Comparison of ENCODE assay signal across 20 cellular contexts in genomic region chr16:58205276-58206036, GRCh38. TPM values are rescaled to one million over a fixed set of nuclear protein-coding genes. Genes with fewer than 3 reads are reported as not detected.
DNase-seq lines count a peak whose midpoint lies in the region; ATAC-seq, FAIRE-seq and TF ChIP-seq lines count a peak whose summit lies in the region.
"Had no signal": no experiment of that assay in that cellular context is flagged by ENCODE, and none has a peak within 500 bp of the region (broad histone marks: within the 10 kb centered on the region; RNA-seq: fewer than 3 reads in every experiment).

No MANE protein-coding gene starts in this region.

- H3K4me3 ChIP-seq in GM23338 (no peak overlapping the region), H1 (ENCODE audit: extremely low read depth in 1 of 4, insufficient read depth in 2 of 4, low read depth in 3 of 4, low read length in 4 of 4) (no peak overlapping the region), trophoblast cell (ENCODE audit: low read depth, low read length) (no peak overlapping the region)

- no peak overlapping the region for H4K12ac ChIP-seq in trophoblast cell (ENCODE audit: low read depth, low read length)

- no peaks in the 10 kb centered on the region for H3K79me1 ChIP-seq in H1 (ENCODE audit: low read depth, low read length)
- no peaks in the 10 kb centered on the region for H3K79me1 ChIP-seq in trophoblast cell (ENCODE audit: low read length)

- peak overlapping the region; percentile 78 for H3K27ac Mint-ChIP-seq in GM23338
- H3K27ac Mint-ChIP-seq: CD14-positive monocyte; CD8-positive, alpha-beta T cell; HFFc6 had no signal

- DNase-seq in GM23338 (ENCODE audit: low spot score) (peak; percentile 35), H1 (ENCODE audit: low read depth in 1 of 2, low spot score in 2 of 2) (no peak), iPS-NIHi7 (ENCODE audit: extremely low spot score) (peak; percentile 24), trophoblast cell (peak; percentile 61 to 83), NCI-H2029 treated with DMSO at 0.1 percent for 48 hours (lab: John Stamatoyannopoulos, UW) (no peak), dedifferentiated amniotic fluid mesenchymal stem cell (ENCODE audit: extremely low spot score) (no peak)
- no peak for DNase-seq in central memory CD4-positive, alpha-beta T cell
- DNase-seq: CD8-positive, alpha-beta T cell; COR-L47; DMS153; DMS79 treated with DMSO at 0.1 percent for 48 hours; EL; GDM1; HCEC 1CT; HFFc6 had no signal

- H3K27ac ChIP-seq in GM23338 (ENCODE audit: low read depth) (no peak overlapping the region), H1 (ENCODE audit: low read depth, low read length) (no peak overlapping the region), trophoblast cell (ENCODE audit: low read depth, low read length) (no peak overlapping the region)
- H3K27ac ChIP-seq: HL-60 had no signal

- H3K4ac ChIP-seq in H1 (replicated peaks; ENCODE audit: insufficient read length, low read depth, low read length) (no peak overlapping the region), trophoblast cell (ENCODE audit: low read depth, low read length) (no peak overlapping the region)

- no peaks in the 10 kb centered on the region for H3F3A ChIP-seq in GM23338 (replicated peaks; ENCODE audit: low read depth)

- no peak for TF ChIP-seq POLR2A in H1 (IDR thresholded peaks at IDR 0.05; ENCODE audit: control extremely low read depth in 1 of 2, low read depth in 2 of 2, low read length in 2 of 2)

- H3K9me2 ChIP-seq in GM23338 (ENCODE audit: insufficient read depth) = no peaks in the 10 kb centered on the region

- H4K91ac ChIP-seq in H1 (replicated peaks; ENCODE audit: insufficient read length, low read length) (no peak overlapping the region), trophoblast cell (ENCODE audit: low read depth, low read length) (no peak overlapping the region)

- H3K27me3 ChIP-seq in GM23338 (ENCODE audit: insufficient read depth) (no peaks in the 10 kb centered on the region), H1 (replicated peaks in 1 of 4; ENCODE audit: control insufficient read depth in 3 of 4, extremely low read depth in 1 of 4, insufficient read depth in 3 of 4, low read length in 3 of 4) (no peaks in the 10 kb centered on the region; a peak in 2 of 7 replicates), trophoblast cell (ENCODE audit: insufficient read depth, low read length) (no peaks in the 10 kb centered on the region)

- no peak overlapping the region for H2BK15ac ChIP-seq in H1 (ENCODE audit: low read length)

- peak; percentile 19 for FAIRE-seq in H1 (lab: Jason Lieb, UNC)
- FAIRE-seq: A204.1, D721Med, GM12892 had no signal

- no peak overlapping the region for H2AK5ac ChIP-seq in H1 (ENCODE audit: low read depth, low read length)
- no peak overlapping the region for H2AK5ac ChIP-seq in trophoblast cell (ENCODE audit: low read length)

- no peaks in the 10 kb centered on the region for H3K9me3 ChIP-seq in H1 (ENCODE audit: insufficient read depth in 2 of 2, low read depth in 1 of 2, low read length in 1 of 2)
- no peaks in the 10 kb centered on the region for H3K9me3 ChIP-seq in trophoblast cell (ENCODE audit: insufficient read depth, low read depth, low read length)

- WGBS in H1 (ENCODE audit: extremely low coverage in 1 of 2, insufficient coverage in 1 of 2, insufficient read length in 1 of 2, insufficient replicate concordance in 2 of 2, low coverage in 1 of 2, low lambda C conversion rate in 2 of 2, missing lambda C conversion rate in 1 of 2), 2 experiments = 69% methylated on average over 10 of the region's 10 CpGs; no CpG with 5 or more reads in 1 of the 2 experiments
- no CpG with 5 or more reads among the region's 10 CpGs for WGBS in trophoblast cell (ENCODE audit: extremely low coverage, insufficient coverage, insufficient read length)

- no peak for TF ChIP-seq CTCF in GM23338 (conservative IDR thresholded peaks at IDR 0.05; ENCODE audit: low read depth in 2 of 2)
- TF ChIP-seq CTCF in H1 (IDR thresholded peaks at IDR 0.05; ENCODE audit: control extremely low read depth in 1 of 3, insufficient read depth in 1 of 3, low read depth in 1 of 3, low read length in 3 of 3) = no peak

- H2AFZ ChIP-seq in GM23338 (peak overlapping the region; percentile 86), H1 (ENCODE audit: low read length) (peak overlapping the region; percentile 57), trophoblast cell (ENCODE audit: insufficient read depth, low read length, poor library complexity) (no peak overlapping the region)

- H3K4me2 ChIP-seq in GM23338 (peak overlapping the region; percentile 33; the same call in 1 of the 2 replicates), H1 (ENCODE audit: insufficient read depth in 1 of 2, low read depth in 2 of 2, low read length in 2 of 2) (peak overlapping the region in 1 of 2 experiments; percentile 43; a peak in 2 of 4 replicates), trophoblast cell (ENCODE audit: low read length) (no peak overlapping the region)

- no peak overlapping the region for H3K56ac ChIP-seq in H1 (replicated peaks; ENCODE audit: insufficient read length, low read depth, low read length)

- H3K14ac ChIP-seq in H1 (ENCODE audit: insufficient read length) (no peak overlapping the region), trophoblast cell (ENCODE audit: low read length) (no peak overlapping the region)

- no peaks in the 10 kb centered on the region for H3K79me2 ChIP-seq in GM23338 (replicated peaks; ENCODE audit: insufficient read depth)
- no peaks in the 10 kb centered on the region for H3K79me2 ChIP-seq in H1 (ENCODE audit: control insufficient read depth in 1 of 2, insufficient read depth in 2 of 2, low read length in 2 of 2)
- no peaks in the 10 kb centered on the region for H3K79me2 ChIP-seq in trophoblast cell (ENCODE audit: control insufficient read depth, insufficient read depth, low read length, poor library complexity)

- no peak overlapping the region for H4K5ac ChIP-seq in H1 (ENCODE audit: insufficient read length, low read depth, low read length)

- peak; percentile 84 for ATAC-seq in GM23338
- ATAC-seq: CD8-positive, alpha-beta T cell had no signal

- H4K20me1 ChIP-seq in GM23338 (replicated peaks; ENCODE audit: insufficient read depth) (no peaks in the 10 kb centered on the region), H1 (replicated peaks in 1 of 2; ENCODE audit: control insufficient read depth in 1 of 2, insufficient read depth in 2 of 2, low read length in 2 of 2) (no peaks in the 10 kb centered on the region)

- no peak for TF ChIP-seq EP300 in H1 (IDR thresholded peaks at IDR 0.05; ENCODE audit: borderline replicate concordance in 1 of 2, low read depth in 2 of 2, low read length in 2 of 2)

- CTCF ChIA-PET in H1 (lab: Charles Lee; ENCODE audit: partially characterized antibody) = no interaction called here

- H3K27me3 Mint-ChIP-seq in GM23338 (ENCODE audit: insufficient read depth, low read depth, poor library complexity) = peaks cover 9% of the 10 kb centered on the region

- no peaks in the 10 kb centered on the region for H3K36me3 Mint-ChIP-seq in GM23338 (ENCODE audit: low read depth)
- H3K36me3 Mint-ChIP-seq: CD14-positive monocyte; CD8-positive, alpha-beta T cell had no signal

- H3K36me3 ChIP-seq in GM23338 (ENCODE audit: insufficient read depth) (no peaks in the 10 kb centered on the region), H1 (ENCODE audit: control insufficient read depth in 2 of 4, insufficient read depth in 4 of 4, low read length in 3 of 4) (no peaks in the 10 kb centered on the region), trophoblast cell (ENCODE audit: control insufficient read depth in 1 of 2, insufficient read depth in 2 of 2, low read length in 2 of 2) (no peaks in the 10 kb centered on the region)

- no peak overlapping the region for H3K9ac ChIP-seq in H1 (replicated peaks in 1 of 4; ENCODE audit: extremely low read depth in 1 of 4, low read depth in 3 of 4, low read length in 3 of 4)
- H3K9ac ChIP-seq in trophoblast cell (ENCODE audit: low read length) = no peak overlapping the region

- no peak overlapping the region for H2BK20ac ChIP-seq in H1 (ENCODE audit: low read length)

- peak overlapping the region; percentile 71 for H3K18ac ChIP-seq in H1 (ENCODE audit: extremely low read depth, low read length)
- H3K18ac ChIP-seq in trophoblast cell (ENCODE audit: low read length) = no peak overlapping the region

- POLR2A ChIA-PET in H1 (lab: Charles Lee; ENCODE audit: partially characterized antibody) = interaction anchor here (0.7 to 2.9 kb wide), 2 partner anchors 44 to 170 kb away, joined by 3 to 7 read pairs; a partner anchor contains a TSS

- H2BK5ac ChIP-seq in H1 (ENCODE audit: low read depth, low read length) (no peak overlapping the region; the same call in 1 of the 2 replicates), trophoblast cell (ENCODE audit: low read depth, low read length, poor library complexity) (no peak overlapping the region)

- no peak overlapping the region for H3K4me3 Mint-ChIP-seq in GM23338
- H3K4me3 Mint-ChIP-seq: CD14-positive monocyte; CD8-positive, alpha-beta T cell; HFFc6 had no signal

- H4K8ac ChIP-seq in H1 (ENCODE audit: extremely low read depth, insufficient read depth, low read length) = no peak overlapping the region
- no peak overlapping the region for H4K8ac ChIP-seq in trophoblast cell (ENCODE audit: low read depth, low read length)

- no peak for TF ChIP-seq RAD21 in H1 (IDR thresholded peaks at IDR 0.05 in 1 of 2, conservative IDR thresholded peaks at IDR 0.05 in 1 of 2; ENCODE audit: low read depth in 2 of 2, low read length in 2 of 2)

- H3K23ac ChIP-seq in H1 (ENCODE audit: insufficient read length) (no peak overlapping the region), trophoblast cell (ENCODE audit: low read length) (no peak overlapping the region)

- H3K23me2 ChIP-seq in H1 (ENCODE audit: low read depth, low read length) = no peaks in the 10 kb centered on the region

- no peak overlapping the region for H2BK120ac ChIP-seq in H1 (replicated peaks; ENCODE audit: low read depth, low read length)
- no peak overlapping the region for H2BK120ac ChIP-seq in trophoblast cell (ENCODE audit: insufficient read depth, low read length, poor library complexity)

- peaks cover 18% of the 10 kb centered on the region; the same call in 1 of the 2 replicates for H3K4me1 ChIP-seq in GM23338 (ENCODE audit: insufficient read depth)
- H3K4me1 ChIP-seq in H1 (replicated peaks in 1 of 4; ENCODE audit: control insufficient read depth in 3 of 4, insufficient read depth in 4 of 4, low read length in 3 of 4) = peaks cover 0 to 6% (median 4%) of the 10 kb centered on the region in 4 experiments; a peak in 4 of 7 replicates
- H3K4me1 ChIP-seq in trophoblast cell (ENCODE audit: control insufficient read depth in 1 of 2, insufficient read depth in 2 of 2, low read length in 2 of 2) = peaks cover 0 to 3% of the 10 kb centered on the region in 2 experiments

- peaks cover 15% of the 10 kb centered on the region for H3K4me1 Mint-ChIP-seq in GM23338
- H3K4me1 Mint-ChIP-seq: CD14-positive monocyte had no signal

- H3K9me3 Mint-ChIP-seq in GM23338 = no peaks in the 10 kb centered on the region
- H3K9me3 Mint-ChIP-seq: CD14-positive monocyte; CD8-positive, alpha-beta T cell; HFFc6 had no signal

- H2BK12ac ChIP-seq in H1 (ENCODE audit: low read depth, low read length) (no peak overlapping the region), trophoblast cell (ENCODE audit: low read length) (no peak overlapping the region)

RNA-seq across cellular contexts. Expression of gene CSNK2A2, which starts 7.5 kb away (rescaled TPM):
- 102 and 112 TPM in 2 replicates for total RNA-seq in GM23338 (2014; rRNA removed; shearing (Covaris generic))
- polyA plus RNA-seq in GM23338 (2016; fragmentation: Nextera tagmentation; extraction: Ambion mirVana) (40.5 and 44.7 TPM in 2 replicates), H1 (2011; rRNA removed) (29.4 and 37.9 TPM in 2 replicates)
- total RNA-seq in H1 (2021; fragmentation: NEBNext Ultra II Directional; extraction: Animal tissue kit (Norgen Biotek cat#: 25700)) = 124 and 128 TPM in 2 replicates
- polyA plus RNA-seq in H1 (2011; cell fraction: cytosol; rRNA removed) = 37.1 TPM
- polyA plus RNA-seq in H1 (2011; cell fraction: nucleus; rRNA removed) = 33.0 TPM
- polyA plus RNA-seq in H1 (2012, experiment 1 of 2) = 59.7 to 79.1 TPM (median 65.0 TPM) in 4 replicates
- 27.6 TPM for polyA plus RNA-seq in H1 (2012, experiment 2 of 2)
- polyA plus RNA-seq in H1 (2013, experiment 1 of 2) = 58.0 TPM
- 54.7 TPM for polyA plus RNA-seq in H1 (2013, experiment 2 of 2)
- polyA minus RNA-seq in H1 (2011; rRNA and poly(A)+ RNA removed) = 148 and 169 TPM in 2 replicates
- 74.3 TPM for polyA minus RNA-seq in H1 (2011; cell fraction: cytosol; rRNA and poly(A)+ RNA removed)
- polyA minus RNA-seq in H1 (2011; cell fraction: nucleus; rRNA and poly(A)+ RNA removed) = 97.3 TPM
- 118 and 120 TPM in 2 replicates for polyA plus RNA-seq in trophoblast cell (2013)

Comparison
In these comparisons a context has a peak if more than half of its experiments do, and no peak if none do; other contexts are left out.
1. DNase-seq: peak in GM23338 (single experiment), iPS-NIHi7 (single experiment) and trophoblast cell (2 of 2); none in H1 (0 of 2), central memory CD4-positive, alpha-beta T cell (single experiment), NCI-H2029 treated with DMSO at 0.1 percent for 48 hours (single experiment) and dedifferentiated amniotic fluid mesenchymal stem cell (single experiment).